ENCODE assay signal across 8 cellular contexts in genomic region chr17:40646791-40647548, GRCh38.
DNase-seq lines count a peak whose midpoint lies in the region; ATAC-seq lines count a peak whose summit lies in the region.

No MANE protein-coding gene starts in this region.

- peaks cover 36% of the 10 kb centered on the region for H3K36me3 ChIP-seq in iPS-20b (ENCODE audit: insufficient read depth, low read depth, low read length)

- peak overlapping the region; percentile 100 for H3K9ac ChIP-seq in iPS-20b (ENCODE audit: low read depth, low read length)

- peaks cover 5% of the 10 kb centered on the region; the same call in 1 of the 2 replicates for H3K27me3 ChIP-seq in iPS-20b (ENCODE audit: insufficient read depth, low read length)

- peaks cover 13% of the 10 kb centered on the region for H3K4me1 ChIP-seq in iPS-20b (ENCODE audit: insufficient read depth, low read length)

- ATAC-seq in GM19455 (IDR thresholded peaks at IDR 0.05; ENCODE audit: unreplicated experiment) = peak; percentile 9
- ATAC-seq in HG03045 (IDR thresholded peaks at IDR 0.05; ENCODE audit: unreplicated experiment) = no peak

- peak overlapping the region; percentile 95 for H3K27ac ChIP-seq in iPS-20b (ENCODE audit: low read length)

- H3K4me3 ChIP-seq in iPS-20b (ENCODE audit: low read length) = peak overlapping the region; percentile 100

- DNase-seq in COLO668 (lab: John Stamatoyannopoulos, UW; ENCODE audit: unreplicated experiment) = peak; percentile 23
- peak; percentile 28 for DNase-seq in MV-4-11 (lab: John Stamatoyannopoulos, UW)
- peak; percentile 11 for DNase-seq in activated naive CD8-positive, alpha-beta T cell treated with anti-CD3 and anti-CD28 coated beads, Interleukin-2, amount 50 U/mL, for 16 hours (ENCODE audit: low read depth, low spot score)
- peak in 2 of 3 experiments; percentile 24 to 34 for DNase-seq in stimulated activated CD4-positive, alpha-beta T cell treated with anti-CD3 and anti-CD28 coated beads, TNF-alpha, amount 100 ng/mL, for 24 hours (ENCODE audit: low read depth in 3 of 3)
- no peak for DNase-seq in DMS153 treated with DMSO at 0.1 percent for 48 hours (lab: John Stamatoyannopoulos, UW; ENCODE audit: unreplicated experiment)

- no peaks in the 10 kb centered on the region for H3K9me3 ChIP-seq in iPS-20b (ENCODE audit: insufficient read depth, low read depth, low read length)
